In the genomic region with DNA sequence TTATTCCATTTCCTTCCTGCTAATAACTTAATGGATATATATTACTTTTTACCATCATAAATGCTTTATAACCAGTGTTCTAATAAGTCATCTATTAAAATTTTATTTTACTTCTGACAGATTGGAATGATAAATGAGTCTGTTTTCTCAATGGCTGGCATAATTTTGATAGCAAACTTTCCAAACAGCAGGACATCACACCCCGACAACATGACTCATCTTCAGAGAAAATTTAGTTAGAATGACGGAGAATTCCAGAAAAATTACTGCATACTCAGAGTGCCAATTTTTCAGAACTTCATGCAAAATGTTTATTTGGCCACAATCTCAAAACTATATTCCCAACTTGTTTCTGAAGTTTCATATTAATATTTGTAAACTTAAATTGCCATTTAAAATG, we compare ENCODE assay signal across 16 cellular contexts.
DNase-seq lines count a peak whose midpoint lies in the region; ATAC-seq, FAIRE-seq and TF ChIP-seq lines count a peak whose summit lies in the region.
"Had no signal": no experiment of that assay in that cellular context is flagged by ENCODE, and none has a peak within 500 bp of the region (broad histone marks: within the 10 kb centered on the region; RNA-seq: fewer than 3 reads in every experiment).

No MANE protein-coding gene starts in this region.

- H3K27ac ChIP-seq in A673 (ENCODE audit: low read depth, low read length, poor library complexity, severe bottlenecking): no peak overlapping the region
- no peak overlapping the region for H3K27ac ChIP-seq in IMR-90 (ENCODE audit: insufficient read depth, low read length)
- no peak overlapping the region for H3K27ac ChIP-seq in astrocyte (ENCODE audit: low read depth, low read length)
- H3K27ac ChIP-seq: neutrophil, right atrium auricular region had no signal

- H2BK5ac ChIP-seq in IMR-90 (ENCODE audit: low read depth, low read length, poor library complexity, severe bottlenecking): no peak overlapping the region

- no peak overlapping the region for H3K18ac ChIP-seq in IMR-90 (ENCODE audit: low read depth, low read length)

- H4K91ac ChIP-seq in IMR-90 (ENCODE audit: insufficient read depth, low read depth, low read length): no peak overlapping the region

- CTCF ChIA-PET in A673 (lab: Charles Lee) (no interaction called here), IMR-90 (lab: Yijun Ruan, JAX) (no interaction called here)

- H3K4me3 ChIP-seq in A673 (ENCODE audit: low read depth, low read length, poor library complexity, severe bottlenecking) (no peak overlapping the region), IMR-90 (ENCODE audit: insufficient read depth, low read depth, low read length) (no peak overlapping the region), astrocyte (ENCODE audit: insufficient read depth, low read depth, low read length) (no peak overlapping the region), mucosa of descending colon (no peak overlapping the region)
- H3K4me3 ChIP-seq: right atrium auricular region had no signal

- H4K8ac ChIP-seq in IMR-90 (ENCODE audit: low read depth in 2 of 2, low read length in 2 of 2): no peak overlapping the region

- dilution Hi-C loops in IMR-90 (cut with HindIII; ENCODE audit: low sequenced_read_pairs, unreplicated experiment): no loop called here

- H2AK5ac ChIP-seq in IMR-90 (ENCODE audit: low read depth, low read length): no peak overlapping the region

- H3K9me3 ChIP-seq in A673 (ENCODE audit: low read depth, low read length, poor library complexity, severe bottlenecking) (no peaks in the 10 kb centered on the region), IMR-90 (ENCODE audit: control insufficient read depth, insufficient read depth, low read length) (no peaks in the 10 kb centered on the region), astrocyte (ENCODE audit: insufficient read depth, low read depth, low read length) (no peaks in the 10 kb centered on the region), mucosa of descending colon (no peaks in the 10 kb centered on the region)
- H3K9me3 ChIP-seq: neutrophil, right atrium auricular region had no signal

- peaks cover 3 to 4% of the 10 kb centered on the region in 2 experiments; a peak in 1 of 4 replicates for H3K79me1 ChIP-seq in IMR-90 (ENCODE audit: low read depth in 1 of 2, low read length in 2 of 2)

- H3K4me2 ChIP-seq in IMR-90 (ENCODE audit: low read depth, low read length): no peak overlapping the region
- H3K4me2 ChIP-seq in astrocyte (ENCODE audit: low read length): no peak overlapping the region

- H3K56ac ChIP-seq in IMR-90 (ENCODE audit: extremely low read depth, insufficient read depth, low read length): no peak overlapping the region

- H3K27me3 ChIP-seq in A673 (replicated peaks; ENCODE audit: insufficient read depth, low read depth, low read length, poor library complexity) (no peaks in the 10 kb centered on the region), IMR-90 (ENCODE audit: control insufficient read depth, insufficient read depth, low read length) (no peaks in the 10 kb centered on the region), astrocyte (ENCODE audit: insufficient read depth, low read length) (no peaks in the 10 kb centered on the region)
- H3K27me3 ChIP-seq: neutrophil, right atrium auricular region had no signal

- BruUV-seq in A673 (replicated peaks; lab: Mats Ljungman, UMichigan) (no TSS peak), IMR-90 (replicated peaks; lab: Mats Ljungman, UMichigan) (no TSS peak)

- H2AFZ ChIP-seq in IMR-90 (replicated peaks; ENCODE audit: low read length, poor library complexity): no peak overlapping the region
- no peak overlapping the region for H2AFZ ChIP-seq in astrocyte (ENCODE audit: low read depth, low read length)

- POLR2A ChIA-PET in A673 (lab: Charles Lee; ENCODE audit: low non-redundant PET) (no interaction called here), IMR-90 (lab: Charles Lee; ENCODE audit: unreplicated experiment) (no interaction called here)

- H3K23ac ChIP-seq in IMR-90 (ENCODE audit: low read depth, low read length): no peak overlapping the region

- H2BK20ac ChIP-seq in IMR-90 (ENCODE audit: low read depth, low read length): no peak overlapping the region

- no peaks in the 10 kb centered on the region for H3K36me3 ChIP-seq in A673 (ENCODE audit: insufficient read depth, low read length, poor library complexity, severe bottlenecking)
- H3K36me3 ChIP-seq in IMR-90 (ENCODE audit: control insufficient read depth, insufficient read depth, low read length): peaks cover 9% of the 10 kb centered on the region
- no peaks in the 10 kb centered on the region for H3K36me3 ChIP-seq in astrocyte (ENCODE audit: insufficient read depth, low read length)
- no peaks in the 10 kb centered on the region for H3K36me3 ChIP-seq in mucosa of descending colon (ENCODE audit: low read depth)

- H3K9me1 ChIP-seq in IMR-90 (ENCODE audit: insufficient read depth, low read length): peaks cover 4% of the 10 kb centered on the region

- H3K4me1 ChIP-seq in A673 (ENCODE audit: insufficient read depth, low read length, poor library complexity, severe bottlenecking): peaks cover 12% of the 10 kb centered on the region
- 0 out of 2 replicates have a peak, but pooled peaks cover 2% of the 10 kb centered on the region for H3K4me1 ChIP-seq in IMR-90 (ENCODE audit: control insufficient read depth, insufficient read depth, low read length)
- H3K4me1 ChIP-seq in astrocyte (ENCODE audit: insufficient read depth, low read length): peaks cover 13% of the 10 kb centered on the region
- no peaks in the 10 kb centered on the region for H3K4me1 ChIP-seq in mucosa of descending colon (ENCODE audit: low read depth)
- H3K4me1 ChIP-seq: right atrium auricular region had no signal

- H3K4me3 Mint-ChIP-seq in astrocyte (ENCODE audit: unreplicated experiment): no peak overlapping the region
- H3K4me3 Mint-ChIP-seq: brain had no signal

- H2BK120ac ChIP-seq in IMR-90 (ENCODE audit: low read depth, low read length): no peak overlapping the region

- no peak for TF ChIP-seq RAD21 in IMR-90 (IDR thresholded peaks at IDR 0.05; ENCODE audit: low read length)

- peak; percentile 45 for DNase-seq in A673 (ENCODE audit: low spot score)
- no peak for DNase-seq in IMR-90
- peak; percentile 36 for DNase-seq in astrocyte (ENCODE audit: low read depth)
- peak; percentile 68 for DNase-seq in iris pigment epithelial cell (ENCODE audit: low read depth)
- no peak for DNase-seq in COLO668 (lab: John Stamatoyannopoulos, UW; ENCODE audit: unreplicated experiment)
- DNase-seq in mucosa of descending colon: no peak
- DNase-seq: activated naive CD4-positive, alpha-beta T cell treated with anti-CD3 and anti-CD28 coated beads, Interleukin-2, amount 50 U/mL, for 16 hours; erythroblast; KBM-7; kidney glomerular epithelial cell; stimulated activated CD4-positive, alpha-beta T cell treated with anti-CD3 and anti-CD28 coated beads, Interleukin-2, amount 100 ng/mL, for 24 hours had no signal

- H3K14ac ChIP-seq in IMR-90 (replicated peaks; ENCODE audit: low read depth, low read length): no peak overlapping the region

- peaks cover 11% of the 10 kb centered on the region for H3K4me1 Mint-ChIP-seq in astrocyte (ENCODE audit: low read depth, unreplicated experiment)
- H3K4me1 Mint-ChIP-seq: brain had no signal

- no peak overlapping the region for H3K9ac ChIP-seq in IMR-90 (ENCODE audit: low read depth, low read length)
- no peak overlapping the region for H3K9ac ChIP-seq in astrocyte (ENCODE audit: low read length)

- no peak overlapping the region for H4K5ac ChIP-seq in IMR-90 (ENCODE audit: low read depth, low read length)

- no peak overlapping the region for H2BK15ac ChIP-seq in IMR-90 (ENCODE audit: low read depth, low read length)

- peak; percentile 79 for FAIRE-seq in astrocyte (lab: Jason Lieb, UNC)

- H3K27me3 Mint-ChIP-seq in astrocyte (ENCODE audit: low read depth, unreplicated experiment): no peaks in the 10 kb centered on the region
- H3K27me3 Mint-ChIP-seq: brain had no signal

- H3K27ac Mint-ChIP-seq in astrocyte (ENCODE audit: unreplicated experiment): no peak overlapping the region

- intact Hi-C loops in A673 (cut with micrococcal nuclease; ENCODE audit: unreplicated experiment): no loop called here
- intact Hi-C loops in IMR-90 (cut with micrococcal nuclease): no loop called here
- intact Hi-C loops in mucosa of descending colon (cut with DNase I, micrococcal nuclease): no loop called here

- H4K20me1 ChIP-seq in IMR-90 (ENCODE audit: insufficient read depth, low read length): no peaks in the 10 kb centered on the region
- no peaks in the 10 kb centered on the region for H4K20me1 ChIP-seq in astrocyte (ENCODE audit: insufficient read depth, low read length)

- no CpG with 5 or more reads among the region's 2 CpGs for WGBS in IMR-90 (ENCODE audit: extremely low coverage in 2 of 2, insufficient read length in 1 of 2), 2 experiments

- no peaks in the 10 kb centered on the region for H3K36me3 Mint-ChIP-seq in astrocyte (ENCODE audit: low read depth, unreplicated experiment)

- TF ChIP-seq CTCF in A673 (conservative IDR thresholded peaks at IDR 0.05; ENCODE audit: low read depth, low read length) (no peak), IMR-90 (conservative IDR thresholded peaks at IDR 0.05; ENCODE audit: low read depth, low read length) (no peak), astrocyte (IDR thresholded peaks at IDR 0.05; ENCODE audit: insufficient read depth, low read depth, low read length) (no peak), mucosa of descending colon (IDR thresholded peaks at IDR 0.05) (no peak)

- H2AK9ac ChIP-seq in IMR-90 (replicated peaks; ENCODE audit: low read depth, low read length, poor library complexity): no peak overlapping the region

- no peaks in the 10 kb centered on the region for H3K9me3 Mint-ChIP-seq in astrocyte (ENCODE audit: unreplicated experiment)
- H3K9me3 Mint-ChIP-seq: brain had no signal

- TF ChIP-seq POLR2A in IMR-90 (IDR thresholded peaks at IDR 0.05; ENCODE audit: low read depth, low read length): no peak

- no peaks in the 10 kb centered on the region for H3K79me2 ChIP-seq in astrocyte (ENCODE audit: insufficient read depth, low read length)

- in situ Hi-C loops in IMR-90 (cut with MboI; ENCODE audit: low sequenced_read_pairs): no loop called here

- H3K4ac ChIP-seq in IMR-90 (ENCODE audit: low read depth, low read length): no peak overlapping the region

- ATAC-seq in IMR-90 (ENCODE audit: low read depth) (no peak), GM19328 (IDR thresholded peaks at IDR 0.05; ENCODE audit: unreplicated experiment) (no peak), mucosa of descending colon (no peak), GM19452 (IDR thresholded peaks at IDR 0.05; ENCODE audit: unreplicated experiment) (no peak)

TF ChIP-seq in IMR-90, 13 proteins besides CTCF, POLR2A, EP300 and RAD21:
- TF ChIP-seq FOS (IDR thresholded peaks at IDR 0.05; ENCODE audit: low read depth, low read length): 0 out of 2 replicates have a peak, but pooled peaks have one; percentile 4
- TF ChIP-seq SMC3 (IDR thresholded peaks at IDR 0.05; ENCODE audit: low read depth, low read length): no peak

Comparison
In these comparisons a context has a peak if more than half of its experiments do, and no peak if none do; other contexts are left out.
1. DNase-seq: peak in A673 (single experiment), astrocyte (single experiment) and iris pigment epithelial cell (single experiment); none in IMR-90 (single experiment), COLO668 (single experiment) and mucosa of descending colon (0 of 3).